ENCODE assay signal across 9 cellular contexts in genomic region chr11:121236115-121237001, GRCh38. TPM values are rescaled to one million over a fixed set of nuclear protein-coding genes. Genes with fewer than 3 reads are reported as not detected.
DNase-seq lines count a peak whose midpoint lies in the region; ATAC-seq, FAIRE-seq and TF ChIP-seq lines count a peak whose summit lies in the region.
"Had no signal": no experiment of that assay in that cellular context is flagged by ENCODE, and none has a peak within 500 bp of the region (broad histone marks: within the 10 kb centered on the region; RNA-seq: fewer than 3 reads in every experiment).

No MANE protein-coding gene starts in this region.

- in situ Hi-C loops in G401 (cut with HindIII; ENCODE audit: low sequenced_read_pairs), result no loop called here

- H3K27ac ChIP-seq in SJCRH30, result peak overlapping the region; percentile 97
- H3K27ac ChIP-seq in CD4-positive, alpha-beta T cell (ENCODE audit: low read depth, low read length), result no peak overlapping the region

- H3K4me3 ChIP-seq in SJCRH30 (peak overlapping the region; percentile 64), neuron (ENCODE audit: low read length) (peak overlapping the region; percentile 23)

- peak; percentile 64 for ATAC-seq in HG02884 (IDR thresholded peaks at IDR 0.05; ENCODE audit: unreplicated experiment)
- ATAC-seq in CD4-positive, alpha-beta T cell (ENCODE audit: poor library complexity), result no peak

- peak; percentile 22 for DNase-seq in GM19239 (ENCODE audit: insufficient read length, low spot score)
- peak; percentile 78 to 79 for DNase-seq in SJCRH30
- no peak for DNase-seq in G401 (ENCODE audit: low spot score)
- DNase-seq in stimulated activated CD4-positive, alpha-beta T cell treated with anti-CD3 and anti-CD28 coated beads, Interleukin-1b, Interleukin-23, amount 100 ng/mL, for 48 hours, result no peak
- DNase-seq in AML-193 (lab: John Stamatoyannopoulos, UW), result no peak
- no peak for DNase-seq in CD4-positive, alpha-beta T cell

- H3K27me3 Mint-ChIP-seq in CD4-positive, alpha-beta T cell, result peaks cover 55% of the 10 kb centered on the region

- H3K27me3 ChIP-seq in SJCRH30 (no peaks in the 10 kb centered on the region), neuron (ENCODE audit: insufficient read depth, low read length) (no peaks in the 10 kb centered on the region)
- peaks cover 15% of the 10 kb centered on the region for H3K27me3 ChIP-seq in CD4-positive, alpha-beta T cell (ENCODE audit: control insufficient read depth, insufficient read depth, low read length)

- no peaks in the 10 kb centered on the region for H3K36me3 ChIP-seq in SJCRH30
- no peaks in the 10 kb centered on the region for H3K36me3 ChIP-seq in neuron (ENCODE audit: insufficient read depth, low read length)

- H2AFZ ChIP-seq in neuron (ENCODE audit: low read depth, low read length), result peak overlapping the region; percentile 20

- CTCF ChIA-PET in CD4-positive, alpha-beta T cell (lab: Charles Lee), result no interaction called here

- intact Hi-C loops in CD4-positive, alpha-beta T cell (cut with DNase I, micrococcal nuclease), result no loop called here

- no peaks in the 10 kb centered on the region for H3K36me3 Mint-ChIP-seq in CD4-positive, alpha-beta T cell (ENCODE audit: low read depth)

- no peak overlapping the region for H3K27ac Mint-ChIP-seq in CD4-positive, alpha-beta T cell
- H3K27ac Mint-ChIP-seq: stimulated activated naive CD8-positive, alpha-beta T cell treated with anti-CD3 and anti-CD28 coated beads, Interleukin-15, Interleukin-2, amounts not matched to agents 100 ng/mL and 50 ng/mL, for 24 hours had no signal

- no peaks in the 10 kb centered on the region for H3K9me3 ChIP-seq in SJCRH30 (replicated peaks)
- H3K9me3 ChIP-seq in neuron (ENCODE audit: low read length), result no peaks in the 10 kb centered on the region
- no peaks in the 10 kb centered on the region for H3K9me3 ChIP-seq in CD4-positive, alpha-beta T cell (ENCODE audit: control insufficient read depth, low read length)

- TF ChIP-seq CTCF in CD4-positive, alpha-beta T cell (IDR thresholded peaks at IDR 0.05), result no peak

- no peak overlapping the region for H3K4me3 Mint-ChIP-seq in CD4-positive, alpha-beta T cell

- POLR2A ChIA-PET in CD4-positive, alpha-beta T cell (lab: Charles Lee), result no interaction called here

- H3K9me3 Mint-ChIP-seq in CD4-positive, alpha-beta T cell, result no peaks in the 10 kb centered on the region
- H3K9me3 Mint-ChIP-seq: stimulated activated naive CD8-positive, alpha-beta T cell treated with anti-CD3 and anti-CD28 coated beads, Interleukin-15, Interleukin-2, amounts not matched to agents 100 ng/mL and 50 ng/mL, for 24 hours had no signal

- FAIRE-seq in GM19239 (lab: Jason Lieb, UNC), result no peak

- peaks cover 6% of the 10 kb centered on the region for H3K4me1 Mint-ChIP-seq in CD4-positive, alpha-beta T cell (ENCODE audit: low read depth)

- H3K4me1 ChIP-seq in SJCRH30 (peaks cover 33% of the 10 kb centered on the region), neuron (ENCODE audit: insufficient read depth, low read length) (peaks cover 54% of the 10 kb centered on the region)

RNA-seq across cellular contexts. Expression of gene SC5D, which starts 56.2 kb away (rescaled TPM):
- total RNA-seq in SJCRH30 (2014; rRNA removed; shearing (Covaris generic)), result 34.9 and 39.5 TPM in 2 replicates
- total RNA-seq in G401 (2014; rRNA removed; shearing (Covaris generic)), result 11.0 and 19.4 TPM in 2 replicates
- total RNA-seq in CD4-positive, alpha-beta T cell, result 10 to 100 TPM; 87.7 to 92.7 TPM

Comparison
In these comparisons a context has a peak if more than half of its experiments do, and no peak if none do; other contexts are left out.
1. DNase-seq: peak in GM19239 (single experiment) and SJCRH30 (2 of 2); none in G401 (single experiment), stimulated activated CD4-positive, alpha-beta T cell treated with anti-CD3 and anti-CD28 coated beads, Interleukin-1b, Interleukin-23, amount 100 ng/mL, for 48 hours (single experiment), AML-193 (0 of 2) and CD4-positive, alpha-beta T cell (0 of 10).